In genomic region chrX:71128915-71129765, GRCh38 we compare ENCODE assay signal across 8 cellular contexts. TPM values are rescaled to one million over a fixed set of nuclear protein-coding genes. Genes with fewer than 3 reads are reported as not detected.
DNase-seq lines count a peak whose midpoint lies in the region; ATAC-seq and TF ChIP-seq lines count a peak whose summit lies in the region.

No MANE protein-coding gene starts in this region.

- H2BK120ac ChIP-seq in mesenchymal stem cell (ENCODE audit: low read depth, low read length) = no peak overlapping the region

- H3K18ac ChIP-seq in mesenchymal stem cell (ENCODE audit: low read depth in 1 of 2, low read length in 2 of 2) = no peak overlapping the region

- H3K9me3 Mint-ChIP-seq in activated CD8-positive, alpha-beta T cell treated with anti-CD3 and anti-CD28 coated beads, Interleukin-2, amount 10 ng/mL, durations not matched to agents 7 days and 5 days (ENCODE audit: insufficient read depth) = no peaks in the 10 kb centered on the region

- H3K9me3 ChIP-seq in mesenchymal stem cell (ENCODE audit: control insufficient read depth, low read length) = peaks cover 3% of the 10 kb centered on the region

- peaks cover 7% of the 10 kb centered on the region for H3K79me1 ChIP-seq in mesenchymal stem cell (replicated peaks; ENCODE audit: low read length, poor library complexity, severe bottlenecking)

- H3K36me3 Mint-ChIP-seq in activated CD8-positive, alpha-beta T cell treated with anti-CD3 and anti-CD28 coated beads, Interleukin-2, amount 10 ng/mL, durations not matched to agents 7 days and 5 days (ENCODE audit: low read depth) = peaks cover 59% of the 10 kb centered on the region

- peak; percentile 71 for DNase-seq in D341Med (ENCODE audit: low spot score)
- DNase-seq in NCI-H524 treated with DMSO at 0.1 percent for 48 hours (lab: John Stamatoyannopoulos, UW) = peak; percentile 1
- DNase-seq in activated CD8-positive, alpha-beta T cell treated with anti-CD3 and anti-CD28 coated beads, Interleukin-2, amount 10 ng/mL, durations not matched to agents 7 days and 5 days = peak; percentile 80
- DNase-seq in dorsolateral prefrontal cortex = peak; percentile 54 to 76 (median 64)
- DNase-seq in mesenchymal stem cell = peak; percentile 67
- DNase-seq in stimulated activated CD8-positive, alpha-beta memory T cell treated with anti-CD3 and anti-CD28 coated beads, Interleukin-4, amount 100 ng/mL, for 24 hours (ENCODE audit: low read depth) = peak; percentile 63
- DNase-seq in dedifferentiated amniotic fluid mesenchymal stem cell (ENCODE audit: extremely low spot score) = no peak

- H3K4me1 ChIP-seq in mesenchymal stem cell (ENCODE audit: control insufficient read depth, insufficient read depth, low read depth, low read length) = peaks cover 2% of the 10 kb centered on the region

- H2AK5ac ChIP-seq in mesenchymal stem cell (ENCODE audit: low read length, severe bottlenecking) = no peak overlapping the region

- H3K4me1 Mint-ChIP-seq in activated CD8-positive, alpha-beta T cell treated with anti-CD3 and anti-CD28 coated beads, Interleukin-2, amount 10 ng/mL, durations not matched to agents 7 days and 5 days (ENCODE audit: low read depth) = peaks cover 22% of the 10 kb centered on the region

- intact Hi-C loops in dorsolateral prefrontal cortex (cut with DNase I) = loop anchor here (5.0 to 10.0 kb wide), 2 partner anchors 62 to 64 kb away; partner anchors contain the start of gene SNX12 (in 2 of the 2)

- H3K4me3 ChIP-seq in dorsolateral prefrontal cortex (no peak overlapping the region), mesenchymal stem cell (ENCODE audit: insufficient read depth in 1 of 2, low read depth in 1 of 2, low read length in 2 of 2) (no peak overlapping the region)

- H2BK12ac ChIP-seq in mesenchymal stem cell (ENCODE audit: low read length in 2 of 2) = no peak overlapping the region

- peak in 55 of 56 donors; percentile 45 to 78 (median 68) for TF ChIP-seq CTCF in dorsolateral prefrontal cortex (IDR thresholded peaks at IDR 0.05 in 54 of 56, conservative IDR thresholded peaks at IDR 0.05 in 2 of 56; ENCODE audit: low read depth in 1 of 56, partially characterized antibody in 56 of 56)

- no peak overlapping the region for H2BK5ac ChIP-seq in mesenchymal stem cell (ENCODE audit: low read depth, low read length, poor library complexity, severe bottlenecking)

- 49% methylated on average over 16 of the region's 18 CpGs for WGBS in mesenchymal stem cell

- no peak overlapping the region for H3K4me3 Mint-ChIP-seq in activated CD8-positive, alpha-beta T cell treated with anti-CD3 and anti-CD28 coated beads, Interleukin-2, amount 10 ng/mL, durations not matched to agents 7 days and 5 days

- peak overlapping the region; percentile 55 for H3K9ac ChIP-seq in mesenchymal stem cell (ENCODE audit: low read length)

- CTCF ChIA-PET in activated CD8-positive, alpha-beta T cell treated with anti-CD3 and anti-CD28 coated beads, Interleukin-2, amount 10 ng/mL, durations not matched to agents 7 days and 5 days (lab: Charles Lee) = interaction anchor here (0.7 to 5.4 kb wide), 11 partner anchors 10 to 55 kb away, joined by 3 to 90 read pairs (median 5); partner anchors contain the start of genes CXorf65, IL2RG and MED12

- no peak overlapping the region for H3K23ac ChIP-seq in mesenchymal stem cell (ENCODE audit: low read length in 2 of 2)

- H3K14ac ChIP-seq in mesenchymal stem cell (ENCODE audit: low read length in 2 of 2) = no peak overlapping the region

- H3K4me2 ChIP-seq in mesenchymal stem cell (ENCODE audit: low read length, poor library complexity, severe bottlenecking) = no peak overlapping the region

- H3K27ac ChIP-seq in dorsolateral prefrontal cortex (peak overlapping the region in 16 of 59 donors; percentile 10 to 63 (median 40)), mesenchymal stem cell (ENCODE audit: low read length, poor library complexity, severe bottlenecking) (peak overlapping the region; percentile 45)

- no peak overlapping the region for H2BK15ac ChIP-seq in mesenchymal stem cell (ENCODE audit: low read depth, poor library complexity, severe bottlenecking)

- H3K27me3 ChIP-seq in dorsolateral prefrontal cortex = peaks cover 0 to 51% (median 4%) of the 10 kb centered on the region in 45 donors
- H3K27me3 ChIP-seq in mesenchymal stem cell (ENCODE audit: control insufficient read depth in 1 of 2, insufficient read depth in 1 of 2, low read length in 2 of 2) = peaks cover 0 to 18% of the 10 kb centered on the region in 2 experiments

- H3K27ac Mint-ChIP-seq in activated CD8-positive, alpha-beta T cell treated with anti-CD3 and anti-CD28 coated beads, Interleukin-2, amount 10 ng/mL, durations not matched to agents 7 days and 5 days = peak overlapping the region; percentile 80

- POLR2A ChIA-PET in activated CD8-positive, alpha-beta T cell treated with anti-CD3 and anti-CD28 coated beads, Interleukin-2, amount 10 ng/mL, durations not matched to agents 7 days and 5 days (lab: Charles Lee) = interaction anchor here (0.7 to 2.4 kb wide), 5 partner anchors 11 to 32 kb away, joined by 3 to 12 read pairs (median 3); partner anchors contain the start of gene MED12

- peak; percentile 78 for ATAC-seq in GM21825 (IDR thresholded peaks at IDR 0.05; ENCODE audit: unreplicated experiment)
- ATAC-seq in activated CD8-positive, alpha-beta T cell treated with anti-CD3 and anti-CD28 coated beads, Interleukin-2, amount 10 ng/mL, durations not matched to agents 7 days and 5 days = peak; percentile 91

- H3K36me3 ChIP-seq in mesenchymal stem cell (ENCODE audit: control insufficient read depth in 1 of 2, insufficient read depth in 2 of 2, low read depth in 1 of 2, low read length in 2 of 2) = peaks cover 80 to 89% of the 10 kb centered on the region in 2 experiments

- H2AFZ ChIP-seq in mesenchymal stem cell (ENCODE audit: low read depth, low read length) = no peak overlapping the region

- no peak overlapping the region for H3K4ac ChIP-seq in mesenchymal stem cell (ENCODE audit: low read depth in 1 of 2, low read length in 2 of 2)

- no peaks in the 10 kb centered on the region for H3K27me3 Mint-ChIP-seq in activated CD8-positive, alpha-beta T cell treated with anti-CD3 and anti-CD28 coated beads, Interleukin-2, amount 10 ng/mL, durations not matched to agents 7 days and 5 days (ENCODE audit: low read depth)

- no peak overlapping the region for H4K8ac ChIP-seq in mesenchymal stem cell (ENCODE audit: low read length)

- no peak overlapping the region for H4K91ac ChIP-seq in mesenchymal stem cell (ENCODE audit: low read length)

RNA-seq across cellular contexts. Expression of gene MED12, which starts 10.7 kb away (rescaled TPM):
- 10 to 100 TPM; 49.0 to 50.2 TPM for total RNA-seq in activated CD8-positive, alpha-beta T cell treated with anti-CD3 and anti-CD28 coated beads, Interleukin-2, amount 10 ng/mL, durations not matched to agents 7 days and 5 days
- total RNA-seq in dorsolateral prefrontal cortex = 10 to 100 TPM; 29.6 to 65.9 (median 47.2) TPM
- polyA plus RNA-seq in mesenchymal stem cell (2013, experiment 1 of 2) = 12.0 TPM
- polyA plus RNA-seq in mesenchymal stem cell (2013, experiment 2 of 2) = 11.1 TPM

RNA-seq across cellular contexts. Expression of gene NLGN3, which starts 15.5 kb away (rescaled TPM):
- total RNA-seq in activated CD8-positive, alpha-beta T cell treated with anti-CD3 and anti-CD28 coated beads, Interleukin-2, amount 10 ng/mL, durations not matched to agents 7 days and 5 days = under 1 TPM; 0.74 to 0.83 TPM
- total RNA-seq in dorsolateral prefrontal cortex = 10 to 100 TPM; 39.2 to 90.6 (median 57.8) TPM
- 0.50 TPM for polyA plus RNA-seq in mesenchymal stem cell (2013, experiment 1 of 2)
- polyA plus RNA-seq in mesenchymal stem cell (2013, experiment 2 of 2) = 0.42 TPM

RNA-seq across cellular contexts. Expression of gene IL2RG, which starts 17.8 kb away (rescaled TPM):
- 100 to 1,000 TPM; 348 to 351 TPM for total RNA-seq in activated CD8-positive, alpha-beta T cell treated with anti-CD3 and anti-CD28 coated beads, Interleukin-2, amount 10 ng/mL, durations not matched to agents 7 days and 5 days
- 1 to 10 TPM in 78 of 120 experiments, under 1 TPM in 29, not detected in 13; 0.40 to 4.4 (median 1.5) TPM for total RNA-seq in dorsolateral prefrontal cortex
- polyA plus RNA-seq in mesenchymal stem cell (2013, experiment 1 of 2) = not detected
- not detected for polyA plus RNA-seq in mesenchymal stem cell (2013, experiment 2 of 2)

RNA-seq across cellular contexts. Expression of gene CXorf65, which starts 22.6 kb away (rescaled TPM):
- 10 to 100 TPM; 12.7 to 17.6 TPM for total RNA-seq in activated CD8-positive, alpha-beta T cell treated with anti-CD3 and anti-CD28 coated beads, Interleukin-2, amount 10 ng/mL, durations not matched to agents 7 days and 5 days
- total RNA-seq in dorsolateral prefrontal cortex = not detected
- not detected for polyA plus RNA-seq in mesenchymal stem cell (2013, experiment 1 of 2)
- not detected for polyA plus RNA-seq in mesenchymal stem cell (2013, experiment 2 of 2)

RNA-seq across cellular contexts. Expression of gene FOXO4, which starts 33.5 kb away (rescaled TPM):
- total RNA-seq in activated CD8-positive, alpha-beta T cell treated with anti-CD3 and anti-CD28 coated beads, Interleukin-2, amount 10 ng/mL, durations not matched to agents 7 days and 5 days = 10 to 100 TPM; 12.7 to 14.2 TPM
- total RNA-seq in dorsolateral prefrontal cortex = 100 to 1,000 TPM in 15 of 120 experiments, 10 to 100 TPM in 105; 35.9 to 223 (median 67.8) TPM
- 5.2 TPM for polyA plus RNA-seq in mesenchymal stem cell (2013, experiment 1 of 2)
- 4.3 TPM for polyA plus RNA-seq in mesenchymal stem cell (2013, experiment 2 of 2)

Comparison
In these comparisons a context has a peak if more than half of its experiments do, and no peak if none do; other contexts are left out.
1. RNA of gene NLGN3, which starts 15.5 kb away (total RNA-seq): 39.2 to 90.6 TPM in dorsolateral prefrontal cortex; 0.74 to 0.83 TPM in activated CD8-positive, alpha-beta T cell treated with anti-CD3 and anti-CD28 coated beads, Interleukin-2, amount 10 ng/mL, durations not matched to agents 7 days and 5 days; every median in the first group is over 10 times any median in the second.
2. RNA of gene IL2RG, which starts 17.8 kb away (total RNA-seq): 348 to 351 TPM in activated CD8-positive, alpha-beta T cell treated with anti-CD3 and anti-CD28 coated beads, Interleukin-2, amount 10 ng/mL, durations not matched to agents 7 days and 5 days; 0.40 to 4.4 TPM in dorsolateral prefrontal cortex; every median in the first group is over 10 times any median in the second.